Comparison of ENCODE assay signal across 21 cellular contexts in the genomic region with DNA sequence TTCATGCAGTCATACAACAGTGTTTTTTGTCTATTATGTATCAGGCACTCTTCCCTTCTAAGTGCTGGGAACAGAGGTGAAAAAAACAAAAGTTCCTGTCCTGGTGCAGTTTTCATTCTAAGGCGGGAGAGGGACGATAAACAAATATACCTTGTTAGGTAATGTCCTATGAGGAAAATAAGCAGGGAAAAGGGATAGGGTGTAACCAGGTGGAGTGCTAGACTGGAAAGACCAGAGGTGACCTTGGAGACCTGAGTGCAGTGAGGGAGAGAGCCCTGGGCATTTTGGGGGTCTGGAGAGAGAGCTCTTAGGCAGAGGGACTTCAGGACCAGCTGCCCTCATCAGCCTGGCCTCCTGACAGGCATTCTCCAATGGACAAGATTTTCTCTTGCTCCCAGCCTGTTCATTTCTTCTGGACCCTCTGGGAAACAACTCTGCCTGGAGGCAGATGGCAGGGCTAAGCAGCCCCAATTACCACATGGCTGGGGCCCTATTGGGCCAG.
DNase-seq lines count a peak whose midpoint lies in the region; ATAC-seq and TF ChIP-seq lines count a peak whose summit lies in the region.
"Had no signal": no experiment of that assay in that cellular context is flagged by ENCODE, and none has a peak within 500 bp of the region (broad histone marks: within the 10 kb centered on the region; RNA-seq: fewer than 3 reads in every experiment).

No MANE protein-coding gene starts in this region.

- no peak overlapping the region for H2BK20ac ChIP-seq in H9 (ENCODE audit: low read depth, low read length, poor library complexity, severe bottlenecking)

- CTCF ChIA-PET in RWPE1 (lab: Yijun Ruan, JAX) = interaction anchor here (0.6 kb wide), 1 partner anchor 99 kb away, joined by 3 read pairs; no protein-coding TSS in a partner anchor

- intact Hi-C loops in left colon (cut with DNase I, micrococcal nuclease) (no loop called here), natural killer cell (cut with micrococcal nuclease) (no loop called here)

- H3K9me3 Mint-ChIP-seq in H9 (no peaks in the 10 kb centered on the region), natural killer cell (no peaks in the 10 kb centered on the region)
- H3K9me3 Mint-ChIP-seq: CD4-positive, alpha-beta T cell had no signal

- no peak overlapping the region for H3K18ac ChIP-seq in H9 (ENCODE audit: insufficient read length, low read depth, low read length)
- H3K18ac ChIP-seq in trophoblast cell (ENCODE audit: low read length) = no peak overlapping the region

- no peak overlapping the region for H4K12ac ChIP-seq in trophoblast cell (ENCODE audit: low read depth, low read length)

- H3K27ac ChIP-seq in H9 (ENCODE audit: insufficient read length, low read depth, low read length) (no peak overlapping the region), RWPE1 (peak overlapping the region; percentile 90), trophoblast cell (ENCODE audit: low read depth, low read length) (no peak overlapping the region)
- H3K27ac ChIP-seq: BLaER1, KMS-11 had no signal

- H4K8ac ChIP-seq in H9 (replicated peaks; ENCODE audit: insufficient read length, low read depth, low read length) (no peak overlapping the region), trophoblast cell (ENCODE audit: low read depth, low read length) (no peak overlapping the region)

- no peaks in the 10 kb centered on the region for H4K20me1 ChIP-seq in H9 (ENCODE audit: control insufficient read depth, insufficient read depth, insufficient read length)
- H4K20me1 ChIP-seq: BLaER1 had no signal

- POLR2A ChIA-PET in RWPE1 (lab: Yijun Ruan, JAX; ENCODE audit: low non-redundant PET) = no interaction called here

- H2BK15ac ChIP-seq in H9 (ENCODE audit: low read depth, low read length) = no peak overlapping the region

- H3K9me3 ChIP-seq in H9 (ENCODE audit: control insufficient read depth, low read depth, low read length) (no peaks in the 10 kb centered on the region), trophoblast cell (ENCODE audit: insufficient read depth, low read depth, low read length) (no peaks in the 10 kb centered on the region)
- H3K9me3 ChIP-seq: BLaER1 had no signal

- no peaks in the 10 kb centered on the region for H3K79me2 ChIP-seq in H9 (ENCODE audit: insufficient read depth, low read length)
- H3K79me2 ChIP-seq in trophoblast cell (ENCODE audit: control insufficient read depth, insufficient read depth, low read length, poor library complexity) = no peaks in the 10 kb centered on the region

- H3K36me3 Mint-ChIP-seq in H9 (ENCODE audit: insufficient read depth in 1 of 3, low read depth in 3 of 3) = no peaks in the 10 kb centered on the region
- no peaks in the 10 kb centered on the region for H3K36me3 Mint-ChIP-seq in natural killer cell

- peaks cover 41% of the 10 kb centered on the region in 2 experiments for H3K4me1 Mint-ChIP-seq in H9
- H3K4me1 Mint-ChIP-seq in natural killer cell = no peaks in the 10 kb centered on the region

- H3K4me1 ChIP-seq in H9 (ENCODE audit: insufficient read depth, low read length) (peaks cover 12% of the 10 kb centered on the region; the same call in 1 of the 2 replicates), trophoblast cell (ENCODE audit: control insufficient read depth in 1 of 2, insufficient read depth in 2 of 2, low read length in 2 of 2) (peaks cover 13 to 19% of the 10 kb centered on the region in 2 experiments)
- H3K4me1 ChIP-seq: BLaER1 had no signal

- H3K27me3 Mint-ChIP-seq in H9 (ENCODE audit: low read depth) (no peaks in the 10 kb centered on the region), natural killer cell (ENCODE audit: low read depth in 2 of 2) (peaks cover 15 to 66% of the 10 kb centered on the region in 2 donors)

- no CpG with 5 or more reads among the region's 2 CpGs for WGBS in H9 (ENCODE audit: extremely low coverage, insufficient read length, low lambda C conversion rate)
- no CpG with 5 or more reads among the region's 2 CpGs for WGBS in trophoblast cell (ENCODE audit: extremely low coverage, insufficient coverage, insufficient read length)

- peak; percentile 87 for ATAC-seq in left colon
- ATAC-seq in natural killer cell = no peak
- ATAC-seq in GM21515 (IDR thresholded peaks at IDR 0.05; ENCODE audit: unreplicated experiment) = no peak

- no peak overlapping the region for H3K9ac ChIP-seq in H9 (ENCODE audit: extremely low read depth, insufficient read length, low read length)
- H3K9ac ChIP-seq in trophoblast cell (ENCODE audit: low read length) = no peak overlapping the region
- H3K9ac ChIP-seq: BLaER1, KMS-11 had no signal

- no peaks in the 10 kb centered on the region for H3K36me3 ChIP-seq in trophoblast cell (ENCODE audit: control insufficient read depth in 1 of 2, insufficient read depth in 2 of 2, low read length in 2 of 2)
- H3K36me3 ChIP-seq: BLaER1 had no signal

- H3K4me2 ChIP-seq in H9 (ENCODE audit: insufficient read depth, insufficient read length, low read length) (no peak overlapping the region), trophoblast cell (ENCODE audit: low read length) (no peak overlapping the region)
- H3K4me2 ChIP-seq: BLaER1, KMS-11 had no signal

- no peaks in the 10 kb centered on the region for H3K23me2 ChIP-seq in H9 (ENCODE audit: insufficient read length, low read depth, low read length, poor library complexity, severe bottlenecking)

- H3K14ac ChIP-seq in H9 (ENCODE audit: insufficient read depth, low read length) (no peak overlapping the region), trophoblast cell (ENCODE audit: low read length) (no peak overlapping the region)

- no peak overlapping the region for H2AFZ ChIP-seq in H9 (ENCODE audit: low read length)
- H2AFZ ChIP-seq in trophoblast cell (ENCODE audit: insufficient read depth, low read length, poor library complexity) = no peak overlapping the region

- H2BK120ac ChIP-seq in H9 (ENCODE audit: low read depth, low read length, poor library complexity, severe bottlenecking) (no peak overlapping the region), trophoblast cell (ENCODE audit: insufficient read depth, low read length, poor library complexity) (no peak overlapping the region)

- H2AK5ac ChIP-seq in H9 (ENCODE audit: insufficient read length, low read length) = no peak overlapping the region
- H2AK5ac ChIP-seq in trophoblast cell (ENCODE audit: low read length) = peak overlapping the region; percentile 49

- H3K79me1 ChIP-seq in H9 (ENCODE audit: insufficient read depth, low read depth, low read length, poor library complexity, severe bottlenecking) = no peaks in the 10 kb centered on the region
- peaks cover 7% of the 10 kb centered on the region for H3K79me1 ChIP-seq in trophoblast cell (ENCODE audit: low read length)

- no peaks in the 10 kb centered on the region for H3K27me3 ChIP-seq in H9 (ENCODE audit: insufficient read depth, low read length)
- H3K27me3 ChIP-seq in trophoblast cell (ENCODE audit: insufficient read depth, low read length) = no peaks in the 10 kb centered on the region
- H3K27me3 ChIP-seq: BLaER1 had no signal

- no peak overlapping the region for H2BK12ac ChIP-seq in H9 (ENCODE audit: insufficient read length, low read depth, low read length)
- peak overlapping the region; percentile 33 for H2BK12ac ChIP-seq in trophoblast cell (ENCODE audit: low read length)

- H3K23ac ChIP-seq in H9 (ENCODE audit: insufficient read length, low read depth, low read length) (no peak overlapping the region), trophoblast cell (ENCODE audit: low read length) (no peak overlapping the region)

- DNase-seq in H9 (no peak), RWPE1 (ENCODE audit: low spot score) (no peak), left colon (no peak), trophoblast cell (no peak), natural killer cell (no peak), iPS-NIHi7 (ENCODE audit: extremely low spot score) (no peak)
- DNase-seq: ACHN; CD4-positive, alpha-beta T cell; COR-L47; GDM1; H7; NCI-H1105; NCI-H146; NCI-H2029 treated with DMSO at 0.1 percent for 48 hours; NCI-H226; NCI-H510A treated with DMSO at 0.1 percent for 48 hours; NCI-H82; SHP77 had no signal

- H4K91ac ChIP-seq in H9 (ENCODE audit: insufficient read length, low read depth, low read length) = peak overlapping the region; percentile 63
- peak overlapping the region; percentile 64 for H4K91ac ChIP-seq in trophoblast cell (ENCODE audit: low read depth, low read length)

- no peak for TF ChIP-seq CTCF in H9 (conservative IDR thresholded peaks at IDR 0.05)
- TF ChIP-seq CTCF in RWPE1 (conservative IDR thresholded peaks at IDR 0.05; ENCODE audit: low read depth) = no peak
- TF ChIP-seq CTCF in natural killer cell (IDR thresholded peaks at IDR 0.05) = no peak

- peak overlapping the region in 1 of 3 experiments; percentile 84; a peak in 1 of 7 replicates for H3K27ac Mint-ChIP-seq in H9
- H3K27ac Mint-ChIP-seq in natural killer cell = no peak overlapping the region
- H3K27ac Mint-ChIP-seq: CD4-positive, alpha-beta T cell had no signal

- H3K4me3 Mint-ChIP-seq in H9 (no peak overlapping the region), natural killer cell (no peak overlapping the region)
- H3K4me3 Mint-ChIP-seq: CD4-positive, alpha-beta T cell had no signal

- no peak overlapping the region for H3K4me3 ChIP-seq in trophoblast cell (ENCODE audit: low read depth, low read length)
- H3K4me3 ChIP-seq: BLaER1 had no signal

- H3K4ac ChIP-seq in H9 (ENCODE audit: low read depth, low read length) (no peak overlapping the region), trophoblast cell (ENCODE audit: low read depth, low read length) (no peak overlapping the region)

- H2BK5ac ChIP-seq in H9 (ENCODE audit: insufficient read length, low read length) = no peak overlapping the region
- H2BK5ac ChIP-seq in trophoblast cell (ENCODE audit: low read depth, low read length, poor library complexity) = no peak overlapping the region

- H3T11ph ChIP-seq in H9 (ENCODE audit: low read length) = no peak overlapping the region

- no peak overlapping the region for H3K56ac ChIP-seq in H9 (ENCODE audit: insufficient read length, low read depth, low read length)

- no peak overlapping the region for H4K5ac ChIP-seq in H9 (ENCODE audit: insufficient read length, low read depth, low read length)
